In genomic region chr19:4600082-4600481, GRCh38 we compare ENCODE assay signal across 7 cellular contexts. TPM values are rescaled to one million over a fixed set of nuclear protein-coding genes. Genes with fewer than 3 reads are reported as not detected.
"Had no signal": no experiment of that assay in that cellular context is flagged by ENCODE, and none has a peak within 500 bp of the region (broad histone marks: within the 10 kb centered on the region; RNA-seq: fewer than 3 reads in every experiment).

No MANE protein-coding gene starts in this region.

- DNase-seq: IMR-90, KBM-7, KG1 had no signal

- H3K27ac Mint-ChIP-seq: IgD-negative memory B cell had no signal

- H3K27ac ChIP-seq: HL-60, KMS-11 had no signal

- FAIRE-seq: HTR-8/SVneo had no signal

- H3K9me3 Mint-ChIP-seq: IgD-negative memory B cell had no signal

- H3K9ac ChIP-seq: KMS-11 had no signal

- H3K4me2 ChIP-seq: KMS-11 had no signal

RNA-seq across cellular contexts. Expression of gene SEMA6B, which starts 40.6 kb away (rescaled TPM):
- polyA plus RNA-seq: IgD-negative memory B cell had no signal
